Comparison of ENCODE assay signal across 11 cellular contexts in genomic region chr11:34649597-34649996, GRCh38. TPM values are rescaled to one million over a fixed set of nuclear protein-coding genes. Genes with fewer than 3 reads are reported as not detected.
"Had no signal": no experiment of that assay in that cellular context is flagged by ENCODE, and none has a peak within 500 bp of the region (broad histone marks: within the 10 kb centered on the region; RNA-seq: fewer than 3 reads in every experiment).

No MANE protein-coding gene starts in this region.

- H3K27me3 ChIP-seq: hepatocyte, pancreas, thyroid gland had no signal

- H3K4me1 ChIP-seq: thyroid gland had no signal

- ATAC-seq: pancreas had no signal

- DNase-seq: activated CD4-positive, alpha-beta T cell treated with anti-CD3 and anti-CD28 coated beads, Interleukin-2, amount 50 U/mL, for 4 hours; activated gamma-delta T cell treated with Interleukin-2 at 50 U/mL for 16 hours; activated T-cell treated with anti-CD3 and anti-CD28 coated beads, Interleukin-2, amount 50 U/mL, for 48 hours; effector memory CD8-positive, alpha-beta T cell; pancreas; stimulated activated CD4-positive, alpha-beta T cell treated with anti-CD3 and anti-CD28 coated beads, Interleukin-15, amount 100 ng/mL, for 24 hours; stimulated activated CD4-positive, alpha-beta T cell treated with anti-CD3 and anti-CD28 coated beads, Interleukin-4, amount 100 ng/mL, for 24 hours; T-helper 2 cell; thyroid gland had no signal

- H3K4me2 ChIP-seq: hepatocyte had no signal

- H3K4me3 ChIP-seq: hepatocyte, pancreas, thyroid gland had no signal

- H2AFZ ChIP-seq: hepatocyte had no signal

- H3K36me3 ChIP-seq: thyroid gland had no signal

- H3K9me3 ChIP-seq: pancreas, thyroid gland had no signal

- H3K79me2 ChIP-seq: hepatocyte had no signal

- H3K27ac ChIP-seq: hepatocyte, thyroid gland had no signal

- H3K9me3 Mint-ChIP-seq: effector memory CD8-positive, alpha-beta T cell had no signal

RNA-seq across cellular contexts. Expression of gene EHF, which starts 28.7 kb away (rescaled TPM):
- total RNA-seq: myocyte had no signal
